ENCODE assay signal across 1 cellular context in the genomic region with DNA sequence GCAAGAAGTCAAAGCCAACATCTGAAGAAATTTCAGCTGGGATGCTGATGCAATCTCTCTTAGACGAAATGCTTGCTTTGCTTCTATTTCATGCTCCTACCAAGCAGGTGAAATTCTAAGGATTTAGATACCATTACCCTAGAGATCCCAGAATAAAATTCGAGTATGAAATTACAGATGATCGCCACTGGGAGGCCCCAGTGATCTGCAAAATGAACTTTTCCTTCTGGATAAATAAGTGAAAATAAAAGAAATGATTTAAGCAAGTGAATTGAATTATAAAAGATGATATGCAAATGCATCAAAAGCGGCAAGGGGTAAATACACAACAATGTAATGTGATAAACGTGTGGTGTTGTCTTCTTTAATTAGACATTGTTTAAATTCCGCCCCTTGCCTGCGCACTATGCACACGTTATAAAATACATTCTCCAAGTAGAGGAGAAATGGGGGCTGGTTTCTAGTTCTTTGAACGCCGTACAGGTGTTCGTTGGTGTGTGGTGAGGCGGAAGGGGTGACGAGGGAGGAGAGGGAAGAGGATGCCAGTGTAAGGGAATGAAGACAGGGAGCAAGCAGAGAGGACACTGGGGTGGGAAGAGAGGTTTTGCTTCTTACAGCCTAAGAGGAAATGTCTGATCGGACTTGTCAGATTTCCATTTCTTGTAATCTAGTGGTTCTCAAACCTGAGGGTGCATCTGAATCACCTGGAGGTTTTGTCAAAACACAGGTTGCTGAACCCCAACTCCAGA.
TF ChIP-seq lines count a peak whose summit lies in the region.

No MANE protein-coding gene starts in this region.

TF ChIP-seq in GM23338, 12 proteins besides CTCF, POLR2A, EP300 and RAD21 (continued from another document):
- TF ChIP-seq, protein P1, sequence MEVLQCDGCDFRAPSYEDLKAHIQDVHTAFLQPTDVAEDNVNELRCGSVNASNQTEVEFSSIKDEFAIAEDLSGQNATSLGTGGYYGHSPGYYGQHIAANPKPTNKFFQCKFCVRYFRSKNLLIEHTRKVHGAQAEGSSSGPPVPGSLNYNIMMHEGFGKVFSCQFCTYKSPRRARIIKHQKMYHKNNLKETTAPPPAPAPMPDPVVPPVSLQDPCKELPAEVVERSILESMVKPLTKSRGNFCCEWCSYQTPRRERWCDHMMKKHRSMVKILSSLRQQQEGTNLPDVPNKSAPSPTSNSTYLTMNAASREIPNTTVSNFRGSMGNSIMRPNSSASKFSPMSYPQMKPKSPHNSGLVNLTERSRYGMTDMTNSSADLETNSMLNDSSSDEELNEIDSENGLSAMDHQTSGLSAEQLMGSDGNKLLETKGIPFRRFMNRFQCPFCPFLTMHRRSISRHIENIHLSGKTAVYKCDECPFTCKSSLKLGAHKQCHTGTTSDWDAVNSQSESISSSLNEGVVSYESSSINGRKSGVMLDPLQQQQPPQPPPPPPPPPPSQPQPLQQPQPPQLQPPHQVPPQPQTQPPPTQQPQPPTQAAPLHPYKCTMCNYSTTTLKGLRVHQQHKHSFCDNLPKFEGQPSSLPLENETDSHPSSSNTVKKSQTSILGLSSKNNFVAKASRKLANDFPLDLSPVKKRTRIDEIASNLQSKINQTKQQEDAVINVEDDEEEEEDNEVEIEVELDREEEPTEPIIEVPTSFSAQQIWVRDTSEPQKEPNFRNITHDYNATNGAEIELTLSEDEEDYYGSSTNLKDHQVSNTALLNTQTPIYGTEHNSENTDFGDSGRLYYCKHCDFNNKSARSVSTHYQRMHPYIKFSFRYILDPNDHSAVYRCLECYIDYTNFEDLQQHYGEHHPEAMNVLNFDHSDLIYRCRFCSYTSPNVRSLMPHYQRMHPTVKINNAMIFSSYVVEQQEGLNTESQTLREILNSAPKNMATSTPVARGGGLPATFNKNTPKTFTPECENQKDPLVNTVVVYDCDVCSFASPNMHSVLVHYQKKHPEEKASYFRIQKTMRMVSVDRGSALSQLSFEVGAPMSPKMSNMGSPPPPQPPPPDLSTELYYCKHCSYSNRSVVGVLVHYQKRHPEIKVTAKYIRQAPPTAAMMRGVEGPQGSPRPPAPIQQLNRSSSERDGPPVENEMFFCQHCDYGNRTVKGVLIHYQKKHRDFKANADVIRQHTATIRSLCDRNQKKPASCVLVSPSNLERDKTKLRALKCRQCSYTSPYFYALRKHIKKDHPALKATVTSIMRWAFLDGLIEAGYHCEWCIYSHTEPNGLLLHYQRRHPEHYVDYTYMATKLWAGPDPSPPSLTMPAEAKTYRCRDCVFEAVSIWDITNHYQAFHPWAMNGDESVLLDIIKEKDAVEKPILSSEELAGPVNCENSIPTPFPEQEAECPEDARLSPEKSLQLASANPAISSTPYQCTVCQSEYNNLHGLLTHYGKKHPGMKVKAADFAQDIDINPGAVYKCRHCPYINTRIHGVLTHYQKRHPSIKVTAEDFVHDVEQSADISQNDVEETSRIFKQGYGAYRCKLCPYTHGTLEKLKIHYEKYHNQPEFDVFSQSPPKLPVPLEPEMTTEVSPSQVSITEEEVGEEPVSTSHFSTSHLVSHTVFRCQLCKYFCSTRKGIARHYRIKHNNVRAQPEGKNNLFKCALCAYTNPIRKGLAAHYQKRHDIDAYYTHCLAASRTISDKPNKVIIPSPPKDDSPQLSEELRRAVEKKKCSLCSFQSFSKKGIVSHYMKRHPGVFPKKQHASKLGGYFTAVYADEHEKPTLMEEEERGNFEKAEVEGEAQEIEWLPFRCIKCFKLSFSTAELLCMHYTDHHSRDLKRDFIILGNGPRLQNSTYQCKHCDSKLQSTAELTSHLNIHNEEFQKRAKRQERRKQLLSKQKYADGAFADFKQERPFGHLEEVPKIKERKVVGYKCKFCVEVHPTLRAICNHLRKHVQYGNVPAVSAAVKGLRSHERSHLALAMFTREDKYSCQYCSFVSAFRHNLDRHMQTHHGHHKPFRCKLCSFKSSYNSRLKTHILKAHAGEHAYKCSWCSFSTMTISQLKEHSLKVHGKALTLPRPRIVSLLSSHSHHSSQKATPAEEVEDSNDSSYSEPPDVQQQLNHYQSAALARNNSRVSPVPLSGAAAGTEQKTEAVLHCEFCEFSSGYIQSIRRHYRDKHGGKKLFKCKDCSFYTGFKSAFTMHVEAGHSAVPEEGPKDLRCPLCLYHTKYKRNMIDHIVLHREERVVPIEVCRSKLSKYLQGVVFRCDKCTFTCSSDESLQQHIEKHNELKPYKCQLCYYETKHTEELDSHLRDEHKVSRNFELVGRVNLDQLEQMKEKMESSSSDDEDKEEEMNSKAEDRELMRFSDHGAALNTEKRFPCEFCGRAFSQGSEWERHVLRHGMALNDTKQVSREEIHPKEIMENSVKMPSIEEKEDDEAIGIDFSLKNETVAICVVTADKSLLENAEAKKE (CRISPR knock-in tag; IDR thresholded peaks at IDR 0.05): no peak
- TF ChIP-seq EZH2 (IDR thresholded peaks at IDR 0.05; ENCODE audit: low read depth, unreplicated experiment): no peak
- TF ChIP-seq, protein P2, sequence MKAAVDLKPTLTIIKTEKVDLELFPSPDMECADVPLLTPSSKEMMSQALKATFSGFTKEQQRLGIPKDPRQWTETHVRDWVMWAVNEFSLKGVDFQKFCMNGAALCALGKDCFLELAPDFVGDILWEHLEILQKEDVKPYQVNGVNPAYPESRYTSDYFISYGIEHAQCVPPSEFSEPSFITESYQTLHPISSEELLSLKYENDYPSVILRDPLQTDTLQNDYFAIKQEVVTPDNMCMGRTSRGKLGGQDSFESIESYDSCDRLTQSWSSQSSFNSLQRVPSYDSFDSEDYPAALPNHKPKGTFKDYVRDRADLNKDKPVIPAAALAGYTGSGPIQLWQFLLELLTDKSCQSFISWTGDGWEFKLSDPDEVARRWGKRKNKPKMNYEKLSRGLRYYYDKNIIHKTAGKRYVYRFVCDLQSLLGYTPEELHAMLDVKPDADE (IDR thresholded peaks at IDR 0.05): no peak
- no peak for TF ChIP-seq ZNF331 (CRISPR knock-in tag; IDR thresholded peaks at IDR 0.05; ENCODE audit: low read depth)
- no peak for TF ChIP-seq JUNB (IDR thresholded peaks at IDR 0.05; ENCODE audit: unreplicated experiment)
- TF ChIP-seq ZNF114 (CRISPR knock-in tag; IDR thresholded peaks at IDR 0.05): no peak
- no peak for TF ChIP-seq STAT1 (IDR thresholded peaks at IDR 0.05; ENCODE audit: unreplicated experiment)
- TF ChIP-seq NANOG (IDR thresholded peaks at IDR 0.05; ENCODE audit: borderline replicate concordance): no peak
